In the genomic region with DNA sequence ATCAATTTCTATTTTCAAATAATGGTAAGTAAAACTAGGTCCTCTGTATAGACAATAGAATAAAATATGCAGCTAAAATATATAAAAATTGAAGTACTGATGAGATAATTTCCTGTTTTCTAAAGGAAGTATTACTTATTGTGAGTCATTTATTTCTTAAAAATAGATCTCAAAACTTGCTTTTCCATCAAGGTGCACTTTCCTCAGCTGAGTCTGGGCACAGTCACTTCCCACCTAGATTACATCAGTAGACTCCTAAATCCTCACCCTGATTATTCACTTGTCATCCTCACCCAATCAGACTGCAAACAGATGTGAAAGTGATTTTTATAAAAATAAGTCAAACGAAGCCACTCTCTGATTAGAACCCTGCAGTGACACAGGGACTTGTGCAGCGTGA, we compare ENCODE assay signal across 16 cellular contexts.
DNase-seq lines count a peak whose midpoint lies in the region; FAIRE-seq and TF ChIP-seq lines count a peak whose summit lies in the region.
"Had no signal": no experiment of that assay in that cellular context is flagged by ENCODE, and none has a peak within 500 bp of the region (broad histone marks: within the 10 kb centered on the region; RNA-seq: fewer than 3 reads in every experiment).

No MANE protein-coding gene starts in this region.

- no peak overlapping the region for H3K27ac Mint-ChIP-seq in activated CD4-positive, alpha-beta memory T cell treated with anti-CD3 and anti-CD28 coated beads, Interleukin-2, amount 10 ng/mL, durations not matched to agents 7 days and 5 days
- H3K27ac Mint-ChIP-seq: CD4-positive, alpha-beta memory T cell; HFFc6 had no signal

- H3K36me3 ChIP-seq in OCI-LY1 (ENCODE audit: insufficient read depth, low read length) (no peaks in the 10 kb centered on the region), bronchial epithelial cell (ENCODE audit: control insufficient read depth, insufficient read depth, low read length) (no peaks in the 10 kb centered on the region)

- no peak for TF ChIP-seq CTCF in OCI-LY1 (IDR thresholded peaks at IDR 0.05; ENCODE audit: low read length)
- TF ChIP-seq CTCF in bronchial epithelial cell (IDR thresholded peaks at IDR 0.05; ENCODE audit: insufficient read depth, low read length, severe bottlenecking): no peak

- H3K9ac ChIP-seq in OCI-LY1 (ENCODE audit: low read length): no peak overlapping the region

- H3K27me3 ChIP-seq in OCI-LY1 (ENCODE audit: insufficient read depth, low read length): no peaks in the 10 kb centered on the region
- H3K27me3 ChIP-seq in bronchial epithelial cell (ENCODE audit: control insufficient read depth, insufficient read depth, low read length): no peaks in the 10 kb centered on the region

- no peak overlapping the region for H3K4me3 ChIP-seq in OCI-LY1 (ENCODE audit: low read depth, low read length, poor library complexity, severe bottlenecking)
- no peak overlapping the region for H3K4me3 ChIP-seq in bronchial epithelial cell (ENCODE audit: low read depth, low read length)

- H3K27me3 Mint-ChIP-seq in activated CD4-positive, alpha-beta memory T cell treated with anti-CD3 and anti-CD28 coated beads, Interleukin-2, amount 10 ng/mL, durations not matched to agents 7 days and 5 days: no peaks in the 10 kb centered on the region
- H3K27me3 Mint-ChIP-seq: CD4-positive, alpha-beta memory T cell had no signal

- no peak overlapping the region for H3K27ac ChIP-seq in OCI-LY1 (ENCODE audit: low read depth, low read length, poor library complexity, severe bottlenecking)

- H3K9me2 ChIP-seq in OCI-LY1 (ENCODE audit: low read depth, low read length): no peaks in the 10 kb centered on the region

- H3K9me3 Mint-ChIP-seq in activated CD4-positive, alpha-beta memory T cell treated with anti-CD3 and anti-CD28 coated beads, Interleukin-2, amount 10 ng/mL, durations not matched to agents 7 days and 5 days: peaks cover 14% of the 10 kb centered on the region
- H3K9me3 Mint-ChIP-seq: H9 had no signal

- FAIRE-seq in bronchial epithelial cell (lab: Jason Lieb, UNC) (no peak), frontal cortex (lab: Jason Lieb, UNC) (peak; percentile 30)
- FAIRE-seq: GM12892 had no signal

- no peaks in the 10 kb centered on the region for H3K79me2 ChIP-seq in OCI-LY1 (ENCODE audit: insufficient read depth, low read length)

- intact Hi-C loops in posterior cingulate gyrus (cut with DNase I): no loop called here

- no peak overlapping the region for H3K4me3 Mint-ChIP-seq in activated CD4-positive, alpha-beta memory T cell treated with anti-CD3 and anti-CD28 coated beads, Interleukin-2, amount 10 ng/mL, durations not matched to agents 7 days and 5 days
- H3K4me3 Mint-ChIP-seq: H9, HFFc6 had no signal

- H3K9me3 ChIP-seq in OCI-LY1 (ENCODE audit: low read length): no peaks in the 10 kb centered on the region

- H4K20me1 ChIP-seq in OCI-LY1 (ENCODE audit: insufficient read depth, low read length): no peaks in the 10 kb centered on the region

- no peaks in the 10 kb centered on the region for H3K36me3 Mint-ChIP-seq in activated CD4-positive, alpha-beta memory T cell treated with anti-CD3 and anti-CD28 coated beads, Interleukin-2, amount 10 ng/mL, durations not matched to agents 7 days and 5 days (ENCODE audit: low read depth)
- H3K36me3 Mint-ChIP-seq: CD4-positive, alpha-beta memory T cell had no signal

- peaks cover 21% of the 10 kb centered on the region for H3K4me1 ChIP-seq in OCI-LY1 (ENCODE audit: insufficient read depth, low read length, severe bottlenecking)

- H3K4me2 ChIP-seq in OCI-LY1 (ENCODE audit: low read length): no peak overlapping the region

- CTCF ChIA-PET in activated CD4-positive, alpha-beta memory T cell treated with anti-CD3 and anti-CD28 coated beads, Interleukin-2, amount 10 ng/mL, durations not matched to agents 7 days and 5 days (lab: Charles Lee): no interaction called here

- POLR2A ChIA-PET in activated CD4-positive, alpha-beta memory T cell treated with anti-CD3 and anti-CD28 coated beads, Interleukin-2, amount 10 ng/mL, durations not matched to agents 7 days and 5 days (lab: Charles Lee): no interaction called here

- no peaks in the 10 kb centered on the region for H3K4me1 Mint-ChIP-seq in activated CD4-positive, alpha-beta memory T cell treated with anti-CD3 and anti-CD28 coated beads, Interleukin-2, amount 10 ng/mL, durations not matched to agents 7 days and 5 days
- H3K4me1 Mint-ChIP-seq: CD4-positive, alpha-beta memory T cell had no signal

- H3F3A ChIP-seq in OCI-LY1 (ENCODE audit: insufficient read depth, low read length): no peaks in the 10 kb centered on the region

- peak; percentile 1 for DNase-seq in bronchial epithelial cell (ENCODE audit: low read depth)
- DNase-seq in frontal cortex (ENCODE audit: low spot score in 2 of 2): no peak
- no peak for DNase-seq in activated CD4-positive, alpha-beta memory T cell treated with anti-CD3 and anti-CD28 coated beads, Interleukin-2, amount 10 ng/mL, durations not matched to agents 7 days and 5 days
- DNase-seq in stimulated activated CD4-positive, alpha-beta T cell treated with anti-CD3 and anti-CD28 coated beads, Interleukin-4, amount 100 ng/mL, for 1 hour: no peak
- no peak for DNase-seq in posterior cingulate gyrus
- DNase-seq in NCI-H1092 treated with DMSO at 0.1 percent for 48 hours (lab: John Stamatoyannopoulos, UW): no peak
- DNase-seq: C1 segment of cervical spinal cord; Calu3; CD4-positive, alpha-beta memory T cell; COR-L47; DMS53; DMS79 treated with DMSO at 0.1 percent for 48 hours; H9; HFFc6 had no signal

- H2AFZ ChIP-seq in OCI-LY1 (ENCODE audit: low read length): peak overlapping the region; percentile 16; the same call in 1 of the 2 replicates
